Comparison of ENCODE assay signal across 12 cellular contexts in genomic region chr21:29175408-29176147, GRCh38. TPM values are rescaled to one million over a fixed set of nuclear protein-coding genes. Genes with fewer than 3 reads are reported as not detected.
A peak's percentile ranks its signal among the peaks of the same experiment; 100 is the strongest.
DNase-seq lines count a peak whose midpoint lies in the region; ATAC-seq and TF ChIP-seq lines count a peak whose summit lies in the region.
"Had no signal": no experiment of that assay in that cellular context is flagged by ENCODE, and none has a peak within 500 bp of the region (broad histone marks: within the 10 kb centered on the region; RNA-seq: fewer than 3 reads in every experiment).

No MANE protein-coding gene starts in this region.

- no peak overlapping the region for H2BK12ac ChIP-seq in mesenchymal stem cell (ENCODE audit: low read length in 2 of 2)

- H3K4me3 Mint-ChIP-seq in chondrocyte (ENCODE audit: unreplicated experiment), result no peak overlapping the region
- H3K4me3 Mint-ChIP-seq: activated naive CD4-positive, alpha-beta T cell treated with anti-CD3 and anti-CD28 coated beads for 36 hours had no signal

- H2BK15ac ChIP-seq in mesenchymal stem cell (ENCODE audit: low read depth, poor library complexity, severe bottlenecking), result no peak overlapping the region

- 88% methylated on average over 3 of the region's 3 CpGs for WGBS in mesenchymal stem cell

- H3K18ac ChIP-seq in mesenchymal stem cell (ENCODE audit: low read depth in 1 of 2, low read length in 2 of 2), result peak overlapping the region in 1 of 2 experiments; percentile 21

- no peaks in the 10 kb centered on the region for H3K4me1 ChIP-seq in mesenchymal stem cell (ENCODE audit: control insufficient read depth, insufficient read depth, low read depth, low read length)

- no peak overlapping the region for H3K14ac ChIP-seq in mesenchymal stem cell (ENCODE audit: low read length in 2 of 2)

- H2AFZ ChIP-seq in mesenchymal stem cell (ENCODE audit: low read depth, low read length), result no peak overlapping the region

- no peak overlapping the region for H3K4me2 ChIP-seq in mesenchymal stem cell (ENCODE audit: low read length, poor library complexity, severe bottlenecking)

- H3K23ac ChIP-seq in mesenchymal stem cell (ENCODE audit: low read length in 2 of 2), result no peak overlapping the region

- peak overlapping the region; percentile 82 for H3K27ac ChIP-seq in C4-2B
- H3K27ac ChIP-seq in mesenchymal stem cell (ENCODE audit: low read length, poor library complexity, severe bottlenecking), result no peak overlapping the region
- H3K27ac ChIP-seq: epithelial cell of prostate, suprapubic skin had no signal

- H4K91ac ChIP-seq in mesenchymal stem cell (ENCODE audit: low read length), result no peak overlapping the region

- H3K4me3 ChIP-seq in mesenchymal stem cell (ENCODE audit: insufficient read depth in 1 of 2, low read depth in 1 of 2, low read length in 2 of 2), result peak overlapping the region in 1 of 2 experiments; percentile 71
- H3K4me3 ChIP-seq: suprapubic skin had no signal

- peaks cover 2% of the 10 kb centered on the region for H3K79me1 ChIP-seq in mesenchymal stem cell (replicated peaks; ENCODE audit: low read length, poor library complexity, severe bottlenecking)

- H3K4ac ChIP-seq in mesenchymal stem cell (ENCODE audit: low read depth in 1 of 2, low read length in 2 of 2), result no peak overlapping the region

- no peaks in the 10 kb centered on the region for H3K9me3 Mint-ChIP-seq in chondrocyte (ENCODE audit: low read depth)
- H3K9me3 Mint-ChIP-seq: activated naive CD4-positive, alpha-beta T cell treated with anti-CD3 and anti-CD28 coated beads for 36 hours had no signal

- peak overlapping the region; percentile 49 for H3K27ac Mint-ChIP-seq in chondrocyte (ENCODE audit: unreplicated experiment)
- H3K27ac Mint-ChIP-seq: activated naive CD4-positive, alpha-beta T cell treated with anti-CD3 and anti-CD28 coated beads for 36 hours had no signal

- peaks cover 4% of the 10 kb centered on the region for H3K36me3 Mint-ChIP-seq in chondrocyte (ENCODE audit: low read depth)

- H2BK5ac ChIP-seq in mesenchymal stem cell (ENCODE audit: low read depth, low read length, poor library complexity, severe bottlenecking), result no peak overlapping the region

- no peaks in the 10 kb centered on the region for H3K9me3 ChIP-seq in mesenchymal stem cell (ENCODE audit: control insufficient read depth, low read length)
- H3K9me3 ChIP-seq: suprapubic skin had no signal

- H3K27me3 Mint-ChIP-seq in chondrocyte (ENCODE audit: low read depth), result no peaks in the 10 kb centered on the region

- H3K27me3 ChIP-seq in mesenchymal stem cell (ENCODE audit: control insufficient read depth in 1 of 2, insufficient read depth in 1 of 2, low read length in 2 of 2), result no peaks in the 10 kb centered on the region
- H3K27me3 ChIP-seq: suprapubic skin had no signal

- H2AK5ac ChIP-seq in mesenchymal stem cell (ENCODE audit: low read length, severe bottlenecking), result no peak overlapping the region

- no peak overlapping the region for H4K8ac ChIP-seq in mesenchymal stem cell (ENCODE audit: low read length)

- peak; percentile 48 for DNase-seq in M059J (ENCODE audit: low read depth)
- no peak for DNase-seq in chondrocyte (ENCODE audit: low spot score)
- DNase-seq in mesenchymal stem cell, result peak; percentile 77
- no peak for DNase-seq in stimulated activated CD8-positive, alpha-beta memory T cell treated with anti-CD3 and anti-CD28 coated beads, Interleukin-4, amount 100 ng/mL, for 48 hours
- no peak for DNase-seq in NCI-H1930 (lab: John Stamatoyannopoulos, UW)
- DNase-seq in NCI-H524 treated with DMSO at 0.1 percent for 48 hours (lab: John Stamatoyannopoulos, UW), result no peak
- DNase-seq: activated naive CD4-positive, alpha-beta T cell treated with anti-CD3 and anti-CD28 coated beads for 36 hours; Karpas-422 had no signal

- H3K9ac ChIP-seq in mesenchymal stem cell (ENCODE audit: low read length), result peak overlapping the region; percentile 91

- no peak for ATAC-seq in HG02759 (IDR thresholded peaks at IDR 0.05; ENCODE audit: unreplicated experiment)

- peaks cover 40% of the 10 kb centered on the region for H3K4me1 Mint-ChIP-seq in chondrocyte (ENCODE audit: low read depth)

- H2BK120ac ChIP-seq in mesenchymal stem cell (ENCODE audit: low read depth, low read length), result no peak overlapping the region

- TF ChIP-seq CTCF in C4-2B (conservative IDR thresholded peaks at IDR 0.05) (no peak), chondrocyte (IDR thresholded peaks at IDR 0.05) (no peak)

- peaks cover 0 to 9% of the 10 kb centered on the region in 2 experiments for H3K36me3 ChIP-seq in mesenchymal stem cell (ENCODE audit: control insufficient read depth in 1 of 2, insufficient read depth in 2 of 2, low read depth in 1 of 2, low read length in 2 of 2)
- H3K36me3 ChIP-seq: suprapubic skin had no signal

RNA-seq across cellular contexts. Expression of gene MAP3K7CL, which starts 45.1 kb away (rescaled TPM):
- total RNA-seq in M059J (2014; rRNA removed; shearing (Covaris generic)), result 10.7 and 14.0 TPM in 2 replicates
- total RNA-seq in chondrocyte, result 12.8 to 99.2 TPM (median 93.1 TPM) in 3 replicates
- 16.6 TPM for polyA plus RNA-seq in mesenchymal stem cell (2013, experiment 1 of 2)
- 16.7 TPM for polyA plus RNA-seq in mesenchymal stem cell (2013, experiment 2 of 2)

Comparison
In these comparisons a context has a peak if more than half of its experiments do, and no peak if none do; other contexts are left out.
1. DNase-seq: peak in M059J (single experiment) and mesenchymal stem cell (single experiment); none in chondrocyte (single experiment), stimulated activated CD8-positive, alpha-beta memory T cell treated with anti-CD3 and anti-CD28 coated beads, Interleukin-4, amount 100 ng/mL, for 48 hours (single experiment), NCI-H1930 (0 of 2) and NCI-H524 treated with DMSO at 0.1 percent for 48 hours (single experiment).